9 cellular contexts compared by ENCODE assay signal in genomic region chr22:49975543-49976389, GRCh38. TPM values are rescaled to one million over a fixed set of nuclear protein-coding genes. Genes with fewer than 3 reads are reported as not detected.
A peak's percentile ranks its signal among the peaks of the same experiment; 100 is the strongest.
DNase-seq lines count a peak whose midpoint lies in the region; ATAC-seq and TF ChIP-seq lines count a peak whose summit lies in the region.
"Had no signal": no experiment of that assay in that cellular context is flagged by ENCODE, and none has a peak within 500 bp of the region (broad histone marks: within the 10 kb centered on the region; RNA-seq: fewer than 3 reads in every experiment).

No MANE protein-coding gene starts in this region.

- TF ChIP-seq CTCF in BE2C (IDR thresholded peaks at IDR 0.05; ENCODE audit: low read depth, low read length) (no peak), ascending aorta (IDR thresholded peaks at IDR 0.05) (no peak), neural progenitor cell (IDR thresholded peaks at IDR 0.05) (no peak)

- H3K27ac ChIP-seq in ascending aorta (peak overlapping the region; percentile 22 to 37), neural progenitor cell (no peak overlapping the region)

- peaks cover under 1% of the 10 kb centered on the region for H3K36me3 Mint-ChIP-seq in neural progenitor cell

- no peak overlapping the region for H3K9ac ChIP-seq in neural progenitor cell

- H3K4me2 ChIP-seq in neural progenitor cell = no peak overlapping the region

- H3K27me3 ChIP-seq in BE2C (no peaks in the 10 kb centered on the region; the same call in 1 of the 2 replicates), ascending aorta (no peaks in the 10 kb centered on the region), neural progenitor cell (peaks cover 38% of the 10 kb centered on the region)

- intact Hi-C loops in ascending aorta (cut with DNase I) = no loop called here

- H3K9me3 Mint-ChIP-seq in neural progenitor cell = peaks cover 9% of the 10 kb centered on the region

- peak; percentile 28 for DNase-seq in BE2C
- DNase-seq in OCI-M1 (lab: John Stamatoyannopoulos, UW) = peak; percentile 75
- DNase-seq in ascending aorta (ENCODE audit: low spot score in 2 of 2) = peak in 1 of 2 donors; percentile 59
- DNase-seq in neural progenitor cell (ENCODE audit: low spot score) = peak; percentile 52
- DNase-seq in DMS153 (lab: John Stamatoyannopoulos, UW) = no peak
- no peak for DNase-seq in NCI-H187 (lab: John Stamatoyannopoulos, UW)
- DNase-seq: NCI-H1048 had no signal

- H3F3A ChIP-seq in neural progenitor cell (ENCODE audit: low read depth) = peaks cover 12% of the 10 kb centered on the region

- H3K4me1 Mint-ChIP-seq in neural progenitor cell = peaks cover 10% of the 10 kb centered on the region

- no peaks in the 10 kb centered on the region for H3K79me2 ChIP-seq in neural progenitor cell (ENCODE audit: low read depth)

- no peak overlapping the region for H3K4me3 Mint-ChIP-seq in neural progenitor cell

- H3K36me3 ChIP-seq in BE2C (no peaks in the 10 kb centered on the region), ascending aorta (no peaks in the 10 kb centered on the region), neural progenitor cell (no peaks in the 10 kb centered on the region)

- no peak overlapping the region for H3K4me3 ChIP-seq in BE2C (ENCODE audit: low read depth, low read length)
- H3K4me3 ChIP-seq in ascending aorta = no peak overlapping the region
- H3K4me3 ChIP-seq in neural progenitor cell = no peak overlapping the region

- ATAC-seq in HG02678 (IDR thresholded peaks at IDR 0.05; ENCODE audit: unreplicated experiment) (no peak), HG02571 (IDR thresholded peaks at IDR 0.05; ENCODE audit: unreplicated experiment) (no peak)

- H3K27ac Mint-ChIP-seq in neural progenitor cell = peak overlapping the region; percentile 15

- H3K9me3 ChIP-seq in BE2C (no peaks in the 10 kb centered on the region; the same call in 1 of the 2 replicates), ascending aorta (peaks cover 0 to 9% of the 10 kb centered on the region in 2 donors), neural progenitor cell (ENCODE audit: low read depth) (no peaks in the 10 kb centered on the region)

- H4K20me1 ChIP-seq in neural progenitor cell (ENCODE audit: low read depth) = no peaks in the 10 kb centered on the region

- no peak overlapping the region for H2AFZ ChIP-seq in neural progenitor cell (replicated peaks)

- H3K27me3 Mint-ChIP-seq in neural progenitor cell (ENCODE audit: insufficient read depth, low read depth) = peaks cover 5% of the 10 kb centered on the region

- H3K4me1 ChIP-seq in BE2C (peaks cover 3% of the 10 kb centered on the region), ascending aorta (peaks cover 6 to 12% of the 10 kb centered on the region in 2 donors), neural progenitor cell (peaks cover 10% of the 10 kb centered on the region)

RNA-seq across cellular contexts. Expression of gene PIM3, which starts 15.2 kb away (rescaled TPM):
- polyA plus RNA-seq in BE2C (2012; ENCODE audit: insufficient read depth, insufficient read length, low read depth) = 286 TPM
- total RNA-seq in ascending aorta = 269 TPM
- total RNA-seq in neural progenitor cell (ENCODE audit: low replicate concordance) = 15.1 and 37.2 TPM in 2 replicates

RNA-seq across cellular contexts. Expression of gene IL17REL, which starts 36.8 kb away (rescaled TPM):
- polyA plus RNA-seq in BE2C (2012; ENCODE audit: insufficient read depth, insufficient read length, low read depth) = not detected
- not detected for total RNA-seq in ascending aorta
- 0.15 TPM in 1 of 2 replicates, not detected in the other for total RNA-seq in neural progenitor cell (ENCODE audit: low replicate concordance)

RNA-seq across cellular contexts. Expression of gene CRELD2, which starts 57.3 kb away (rescaled TPM):
- 33.2 TPM for polyA plus RNA-seq in BE2C (2012; ENCODE audit: insufficient read depth, insufficient read length, low read depth)
- total RNA-seq in ascending aorta (61.8 TPM), neural progenitor cell (ENCODE audit: low replicate concordance) (12.2 and 22.6 TPM in 2 replicates)

RNA-seq across cellular contexts. Expression of gene ALG12, which starts 57.5 kb away (rescaled TPM):
- polyA plus RNA-seq in BE2C (2012; ENCODE audit: insufficient read depth, insufficient read length, low read depth) = 36.3 TPM
- 6.9 TPM for total RNA-seq in ascending aorta
- 4.9 and 14.2 TPM in 2 replicates for total RNA-seq in neural progenitor cell (ENCODE audit: low replicate concordance)

Comparison
In these comparisons a context has a peak if more than half of its experiments do, and no peak if none do; other contexts are left out.
1. DNase-seq: peak in BE2C (single experiment), OCI-M1 (single experiment) and neural progenitor cell (single experiment); none in DMS153 (single experiment) and NCI-H187 (0 of 2).